Comparison of ENCODE assay signal across 21 cellular contexts in the genomic region with DNA sequence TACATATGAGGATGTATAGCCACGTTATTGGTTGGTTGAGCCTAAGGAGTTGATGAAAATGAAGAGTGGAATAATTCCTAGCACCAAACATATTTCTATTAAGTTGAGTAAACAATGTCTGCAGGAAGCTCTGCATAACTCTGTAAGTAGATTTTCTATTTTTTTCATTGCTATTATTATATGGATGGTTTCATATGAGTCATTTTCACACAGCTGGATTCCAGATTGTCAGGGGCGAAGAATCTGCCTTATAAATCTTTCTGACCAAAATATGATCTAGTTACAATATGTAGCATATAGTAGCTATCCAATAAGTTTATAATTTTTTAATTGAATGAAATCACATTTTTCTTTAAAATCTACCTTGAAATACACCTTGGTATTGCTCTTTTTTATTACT.
DNase-seq lines count a peak whose midpoint lies in the region; ATAC-seq, FAIRE-seq and TF ChIP-seq lines count a peak whose summit lies in the region.
"Had no signal": no experiment of that assay in that cellular context is flagged by ENCODE, and none has a peak within 500 bp of the region (broad histone marks: within the 10 kb centered on the region; RNA-seq: fewer than 3 reads in every experiment).

No MANE protein-coding gene starts in this region.

- peak; percentile 37 for FAIRE-seq in TTC549 (lab: Jason Lieb, UNC)
- FAIRE-seq: GM19239, HepG2 had no signal

- H3K4me3 ChIP-seq in cardiac fibroblast (replicated peaks in 1 of 2; ENCODE audit: low read depth in 2 of 2, low read length in 2 of 2), result no peak overlapping the region
- H3K4me3 ChIP-seq: GM23248, PC-9, SJCRH30 had no signal

- TF ChIP-seq CTCF in cardiac fibroblast (IDR thresholded peaks at IDR 0.05; ENCODE audit: low read depth, low read length), result no peak

- DNase-seq in EH (ENCODE audit: low read depth) (peak; percentile 7), cardiac fibroblast (ENCODE audit: low read depth in 2 of 2) (peak; percentile 26 to 47), hepatic stellate cell (ENCODE audit: low spot score) (peak; percentile 23), foreskin melanocyte (no peak)
- DNase-seq in stimulated activated CD4-positive, alpha-beta T cell treated with anti-CD3 and anti-CD28 coated beads, Interleukin-2, amount 100 ng/mL, for 24 hours, result no peak
- DNase-seq: C1 segment of cervical spinal cord, GF-D8, GM23248, KBM-7, NCI-H1436, NCI-H1930, NCI-H345, NCI-H524 treated with DMSO at 0.1 percent for 48 hours, PC-9, SJCRH30 had no signal

- ATAC-seq in HG03439 (IDR thresholded peaks at IDR 0.05; ENCODE audit: unreplicated experiment) (no peak), GM18868 (IDR thresholded peaks at IDR 0.05; ENCODE audit: unreplicated experiment) (no peak)
- ATAC-seq: HCT116, HepG2 had no signal

Comparison
In these comparisons a context has a peak if more than half of its experiments do, and no peak if none do; other contexts are left out.
1. DNase-seq: peak in EH (single experiment), cardiac fibroblast (2 of 2) and hepatic stellate cell (single experiment); none in stimulated activated CD4-positive, alpha-beta T cell treated with anti-CD3 and anti-CD28 coated beads, Interleukin-2, amount 100 ng/mL, for 24 hours (0 of 2) and foreskin melanocyte (single experiment).